8 cellular contexts compared by ENCODE assay signal in genomic region chr21:45542242-45542666, GRCh38. TPM values are rescaled to one million over a fixed set of nuclear protein-coding genes. Genes with fewer than 3 reads are reported as not detected.
DNase-seq lines count a peak whose midpoint lies in the region; ATAC-seq, FAIRE-seq and TF ChIP-seq lines count a peak whose summit lies in the region.

SLC19A1 (minus strand) TSS chr21:45542440; CDS start chr21:45537959, 4,481 bp downstream.

- peak within 1 kb of the TSS; percentile 75 for H3K4me3 Mint-ChIP-seq in GM23338

- BruUV-seq in HepG2 (replicated peaks; lab: Mats Ljungman, UMichigan), result no TSS peak

- peaks cover 11% of the 10 kb centered on the region for H3K27me3 Mint-ChIP-seq in GM23338 (ENCODE audit: insufficient read depth, low read depth, poor library complexity)

- peak within 1 kb of the TSS; percentile 71 for H3K9ac ChIP-seq in HepG2 (ENCODE audit: insufficient read depth, low read depth, low read length)

- in situ Hi-C loops in G401 (cut with HindIII; ENCODE audit: low sequenced_read_pairs) (no loop called here), HepG2 (cut with HindIII; ENCODE audit: extremely low pct_ligation_motif_present, low pct_unique_long_range_greater_than_20kb) (no loop called here)

- H3K4me2 ChIP-seq in GM23338 (peak within 1 kb of the TSS; percentile 83), HepG2 (ENCODE audit: low read depth, low read length) (peak within 1 kb of the TSS; percentile 86)

- peaks cover 33% of the 10 kb centered on the region for H3K79me2 ChIP-seq in GM23338 (replicated peaks; ENCODE audit: insufficient read depth)
- peaks cover 39% of the 10 kb centered on the region for H3K79me2 ChIP-seq in HepG2 (ENCODE audit: insufficient read depth, low read length)

- H3K36me3 ChIP-seq in GM23338 (ENCODE audit: insufficient read depth), result no peaks in the 10 kb centered on the region
- no peaks in the 10 kb centered on the region for H3K36me3 ChIP-seq in HepG2 (replicated peaks in 1 of 2; ENCODE audit: control insufficient read depth in 1 of 2, insufficient read depth in 2 of 2, low read length in 2 of 2)

- H3F3A ChIP-seq in GM23338 (replicated peaks; ENCODE audit: low read depth), result no peaks in the 10 kb centered on the region

- no peak for TF ChIP-seq POLR2A in HepG2 (IDR thresholded peaks at IDR 0.05; ENCODE audit: insufficient read depth in 1 of 2, low read depth in 2 of 2, low read length in 2 of 2)

- H3K9me3 ChIP-seq in HepG2 (ENCODE audit: low read length), result no peaks in the 10 kb centered on the region

- intact Hi-C loops in HepG2 (cut with micrococcal nuclease; ENCODE audit: unreplicated experiment), result no loop called here

- H4K20me1 ChIP-seq in GM23338 (replicated peaks; ENCODE audit: insufficient read depth) (0 out of 2 replicates have a peak, but pooled peaks cover 4% of the 10 kb centered on the region), HepG2 (ENCODE audit: insufficient read depth, low read length) (no peaks in the 10 kb centered on the region)

- CTCF ChIA-PET in HepG2 (lab: Yijun Ruan, JAX; ENCODE audit: low intra/inter-chr PET ratio, low total read pairs), result no interaction called here

- H3K27me3 ChIP-seq in GM23338 (ENCODE audit: insufficient read depth), result no peaks in the 10 kb centered on the region
- H3K27me3 ChIP-seq in HepG2 (ENCODE audit: control insufficient read depth in 1 of 2, insufficient read depth in 2 of 2, low read length in 2 of 2), result peaks cover 3 to 26% of the 10 kb centered on the region in 2 experiments; a peak in 4 of 5 replicates

- H3K4me1 ChIP-seq in GM23338 (ENCODE audit: insufficient read depth) (no peaks in the 10 kb centered on the region; the same call in 1 of the 2 replicates), HepG2 (ENCODE audit: insufficient read depth, low read length) (peaks cover 52% of the 10 kb centered on the region)

- TF ChIP-seq CTCF in GM23338 (conservative IDR thresholded peaks at IDR 0.05; ENCODE audit: low read depth in 2 of 2) (no peak), HepG2 (CRISPR knock-in tag; IDR thresholded peaks at IDR 0.05) (peak; percentile 50; the same call in 1 of the 2 replicates)

- H2AFZ ChIP-seq in GM23338 (no peak within 1 kb of the TSS), HepG2 (ENCODE audit: low read length) (no peak within 1 kb of the TSS)

- POLR2A ChIA-PET in HepG2 (lab: Yijun Ruan, JAX), result no interaction called here

- TF ChIP-seq EP300 in HepG2 (IDR thresholded peaks at IDR 0.05; ENCODE audit: low read depth in 2 of 2, low read length in 2 of 2) (no peak), HepG2 (CRISPR knock-in tag; IDR thresholded peaks at IDR 0.05; ENCODE audit: borderline replicate concordance) (no peak)

- H3K4me1 Mint-ChIP-seq in GM23338, result peaks cover 7% of the 10 kb centered on the region

- H3K36me3 Mint-ChIP-seq in GM23338 (ENCODE audit: low read depth), result no peaks in the 10 kb centered on the region

- peak; percentile 67 for ATAC-seq in GM23338
- peak; percentile 65 for ATAC-seq in HepG2
- no peak for ATAC-seq in HG03565 (IDR thresholded peaks at IDR 0.05; ENCODE audit: unreplicated experiment)

- FAIRE-seq in HepG2 (lab: Jason Lieb, UNC), result no peak

- H3K27ac ChIP-seq in GM23338 (ENCODE audit: low read depth) (no peak within 1 kb of the TSS), HepG2 (ENCODE audit: extremely low read length, insufficient read depth, low read length) (peak within 1 kb of the TSS; percentile 42)

- H3K9me2 ChIP-seq in GM23338 (ENCODE audit: insufficient read depth), result no peaks in the 10 kb centered on the region

- H3K4me3 ChIP-seq in GM23338 (peak within 1 kb of the TSS; percentile 64), HepG2 (replicated peaks in 1 of 3; ENCODE audit: insufficient read depth in 1 of 3, low read depth in 2 of 3, low read length in 3 of 3) (peak within 1 kb of the TSS; percentile 60 to 80 (median 77))

- peaks cover 5% of the 10 kb centered on the region; the same call in 2 of the 3 replicates for H3K9me3 Mint-ChIP-seq in GM23338

- DNase-seq in G401 (ENCODE audit: low spot score), result peak; percentile 64
- DNase-seq in GM23338 (ENCODE audit: low spot score), result peak; percentile 66
- DNase-seq in NCI-H1092 (lab: John Stamatoyannopoulos, UW), result peak; percentile 52
- peak; percentile 61 to 68 for DNase-seq in activated CD4-positive, alpha-beta T cell treated with anti-CD3 and anti-CD28 coated beads for 24 hours (ENCODE audit: low read depth in 2 of 2)
- peak; percentile 44 for DNase-seq in dedifferentiated amniotic fluid mesenchymal stem cell (ENCODE audit: extremely low spot score)
- DNase-seq in HepG2 (ENCODE audit: low spot score), result no peak
- peak; percentile 61 to 66 for DNase-seq in stimulated activated CD4-positive, alpha-beta T cell treated with anti-CD3 and anti-CD28 coated beads, Interleukin-4, amount 100 ng/mL, for 48 hours (ENCODE audit: low read depth in 2 of 2)

- no peak within 1 kb of the TSS for H3K27ac Mint-ChIP-seq in GM23338

- peak; percentile 33; the same call in 1 of the 2 replicates for TF ChIP-seq RAD21 in HepG2 (CRISPR knock-in tag; IDR thresholded peaks at IDR 0.05)

- WGBS in HepG2 (ENCODE audit: low lambda C conversion rate), result 3% methylated on average over 12 of the region's 59 CpGs

TF ChIP-seq in GM23338, 12 proteins besides CTCF, POLR2A, EP300 and RAD21:
- no peak for TF ChIP-seq NANOG (IDR thresholded peaks at IDR 0.05; ENCODE audit: borderline replicate concordance)
- 0 out of 2 replicates have a peak, but pooled peaks have one; percentile 21 for TF ChIP-seq POLR2AphosphoS5 (IDR thresholded peaks at IDR 0.05; ENCODE audit: low read depth)

TF ChIP-seq in HepG2, 621 proteins besides CTCF, POLR2A, EP300 and RAD21 (continues in another document):
- TF ChIP-seq SAP130 (CRISPR knock-in tag; IDR thresholded peaks at IDR 0.05; ENCODE audit: low read depth) (peak; percentile 18; the same call in 1 of the 2 replicates), ZNF777 (CRISPR knock-in tag; IDR thresholded peaks at IDR 0.05) (peak; percentile 34; the same call in 1 of the 2 replicates), HCFC1 (IDR thresholded peaks at IDR 0.05; ENCODE audit: low read depth, low read length) (peak; percentile 43), YY1 (IDR thresholded peaks at IDR 0.05; ENCODE audit: insufficient read depth, insufficient replicate concordance, low read depth, low read length) (peak; percentile 27), DDIT3 (CRISPR knock-in tag; IDR thresholded peaks at IDR 0.05) (no peak), ZBTB14 (CRISPR knock-in tag; IDR thresholded peaks at IDR 0.05) (peak; percentile 69)

RNA-seq across cellular contexts. Expression of gene SLC19A1, which starts in this region (rescaled TPM):
- 15.4 and 15.9 TPM in 2 replicates for total RNA-seq in G401 (2014; rRNA removed; shearing (Covaris generic))
- total RNA-seq in GM23338 (2014; rRNA removed; shearing (Covaris generic)), result 25.9 and 33.0 TPM in 2 replicates
- polyA plus RNA-seq in GM23338 (2016; fragmentation: Nextera tagmentation; extraction: Ambion mirVana) (31.2 and 37.4 TPM in 2 replicates), HepG2 (2011; rRNA removed) (23.0 and 31.0 TPM in 2 replicates)
- 12.6 and 21.8 TPM in 2 replicates for total RNA-seq in HepG2 (2016; rRNA removed; fragmentation: Illumina TruSeq; extraction: Trizol)
- 4.8 and 5.6 TPM in 2 replicates for total RNA-seq in HepG2 (2016; cell fraction: cytosol; rRNA removed; fragmentation: Illumina TruSeq; extraction: Trizol; ENCODE audit: low read depth)
- total RNA-seq in HepG2 (2016; cell fraction: insoluble cytoplasmic fraction; rRNA removed; fragmentation: Illumina TruSeq; extraction: Trizol), result 11.0 and 23.6 TPM in 2 replicates
- 10.8 TPM in 2 replicates for total RNA-seq in HepG2 (2016; cell fraction: membrane; rRNA removed; fragmentation: Illumina TruSeq; extraction: Trizol)
- total RNA-seq in HepG2 (2016; cell fraction: nucleus; rRNA removed; fragmentation: Illumina TruSeq; extraction: Trizol), result 21.2 and 27.4 TPM in 2 replicates
- polyA plus RNA-seq in HepG2 (2011; cell fraction: cytosol; rRNA removed), result 14.5 and 24.7 TPM in 2 replicates
- 49.0 and 62.1 TPM in 2 replicates for polyA plus RNA-seq in HepG2 (2011; cell fraction: nucleus; rRNA removed)
- 18.0 and 36.8 TPM in 2 replicates for polyA plus RNA-seq in HepG2 (2012)
- 3.7 and 4.0 TPM in 2 replicates for polyA plus RNA-seq in HepG2 (2016; cell fraction: cytosol; fragmentation: Illumina TruSeq; extraction: Trizol; ENCODE audit: low read depth)
- 11.1 and 13.0 TPM in 2 replicates for polyA plus RNA-seq in HepG2 (2016; cell fraction: insoluble cytoplasmic fraction; fragmentation: Illumina TruSeq; extraction: Trizol; ENCODE audit: low read depth)
- polyA plus RNA-seq in HepG2 (2016; cell fraction: membrane; fragmentation: Illumina TruSeq; extraction: Trizol; ENCODE audit: low read depth), result 6.4 and 7.2 TPM in 2 replicates
- 44.5 and 46.0 TPM in 2 replicates for polyA plus RNA-seq in HepG2 (2016; cell fraction: nucleus; fragmentation: Illumina TruSeq; extraction: Trizol; ENCODE audit: insufficient read depth, low read depth)
- 42.0 and 128 TPM in 2 replicates for polyA minus RNA-seq in HepG2 (2011; rRNA and poly(A)+ RNA removed; ENCODE audit: low replicate concordance)
- 32.2 and 34.4 TPM in 2 replicates for polyA minus RNA-seq in HepG2 (2011; cell fraction: cytosol; rRNA and poly(A)+ RNA removed)
- polyA minus RNA-seq in HepG2 (2011; cell fraction: nucleus; rRNA and poly(A)+ RNA removed), result 12.2 and 14.7 TPM in 2 replicates
